8 cellular contexts compared by ENCODE assay signal in genomic region chr3:14947105-14947885, GRCh38. TPM values are rescaled to one million over a fixed set of nuclear protein-coding genes. Genes with fewer than 3 reads are reported as not detected.
DNase-seq lines count a peak whose midpoint lies in the region; ATAC-seq, FAIRE-seq and TF ChIP-seq lines count a peak whose summit lies in the region.

TSS of gene NR2C2 (plus strand) at chr3:14947583. CDS start at chr3:15003915, 56,332 bp downstream.

- H3K36me3 ChIP-seq in keratinocyte (ENCODE audit: control insufficient read depth in 2 of 2, extremely low read depth in 1 of 2, insufficient read depth in 2 of 2, low read length in 2 of 2) = peaks cover 6 to 14% of the 10 kb centered on the region in 2 experiments

- no peaks in the 10 kb centered on the region for H3K27me3 ChIP-seq in keratinocyte (ENCODE audit: control insufficient read depth, extremely low read depth, insufficient read depth, low read length)

- CTCF ChIA-PET in A549 (lab: Yijun Ruan, JAX) = interaction anchor here (0.7 to 1.0 kb wide), 2 partner anchors 10 to 519 kb away, joined by 3 to 6 read pairs; no protein-coding TSS in a partner anchor

- peak; percentile 83 for TF ChIP-seq POLR2A in A549 (IDR thresholded peaks at IDR 0.05; ENCODE audit: low read length)

- no peak for TF ChIP-seq RAD21 in A549 (conservative IDR thresholded peaks at IDR 0.05 in 1 of 2, IDR thresholded peaks at IDR 0.05 in 1 of 2)

- POLR2A ChIA-PET in A549 (lab: Yijun Ruan, JAX) = interaction anchor here (0.5 to 1.2 kb wide), 6 partner anchors 10 to 770 kb away, joined by 3 to 5 read pairs (median 4); no protein-coding TSS in a partner anchor

- H3K9me3 ChIP-seq in A549 (no peaks in the 10 kb centered on the region), keratinocyte (ENCODE audit: control insufficient read depth, low read depth, low read length) (no peaks in the 10 kb centered on the region)

- dilution Hi-C loops in keratinocyte (cut with MboI; ENCODE audit: extremely low pct_ligation_motif_present, low sequenced_read_pairs) = no loop called here

- peak; percentile 77 to 79 for ATAC-seq in A549
- ATAC-seq in GM18868 (IDR thresholded peaks at IDR 0.05; ENCODE audit: unreplicated experiment) = peak; percentile 56
- peak; percentile 42 for ATAC-seq in HG03097 (IDR thresholded peaks at IDR 0.05; ENCODE audit: low FRiP score, unreplicated experiment)

- TF ChIP-seq CTCF in A549 (IDR thresholded peaks at IDR 0.05) = no peak
- no peak for TF ChIP-seq CTCF in keratinocyte (optimal IDR thresholded peaks at IDR 0.05 in 1 of 3, IDR thresholded peaks at IDR 0.05 in 1 of 3, conservative IDR thresholded peaks at IDR 0.05 in 1 of 3; ENCODE audit: extremely low read depth in 1 of 3, insufficient read depth in 2 of 3, low read length in 3 of 3)

- peak within 1 kb of the TSS; percentile 96 for H3K9ac ChIP-seq in keratinocyte (ENCODE audit: control insufficient read depth, extremely low read depth, insufficient read depth, low read length)

- no peak for TF ChIP-seq EP300 in A549 (IDR thresholded peaks at IDR 0.05)

- peaks cover 6% of the 10 kb centered on the region for H3K9me1 ChIP-seq in keratinocyte (ENCODE audit: control insufficient read depth, extremely low read depth, insufficient read depth, low read length)

- peaks cover 31% of the 10 kb centered on the region for H3K4me1 ChIP-seq in A549
- H3K4me1 ChIP-seq in keratinocyte (ENCODE audit: control insufficient read depth, extremely low read depth, insufficient read depth, low read length) = peaks cover 7% of the 10 kb centered on the region

- peaks cover 67% of the 10 kb centered on the region for H3K79me2 ChIP-seq in keratinocyte (ENCODE audit: control insufficient read depth, insufficient read depth, low read length)

- DNase-seq in A549 (ENCODE audit: low read depth in 1 of 2, low spot score in 1 of 2) (peak; percentile 77 to 85), NCI-H345 (lab: John Stamatoyannopoulos, UW) (peak; percentile 79), keratinocyte (ENCODE audit: low read depth, low spot score) (no peak)
- peak; percentile 76 for DNase-seq in activated CD4-positive, CD25-positive, alpha-beta regulatory T cell treated with anti-CD3 and anti-CD28 coated beads, Interleukin-2, amount 50 U/mL, for 16 hours (ENCODE audit: low read depth, low spot score)
- DNase-seq in central memory CD4-positive, alpha-beta T cell = peak; percentile 86
- DNase-seq in stimulated activated CD4-positive, alpha-beta T cell treated with anti-CD3 and anti-CD28 coated beads, Interleukin-12 subunit alpha, Interleukin-12 subunit beta, amount 100 ng/mL, for 48 hours (ENCODE audit: low read depth in 2 of 3, low spot score in 1 of 3) = peak; percentile 67 to 82 (median 74)

- FAIRE-seq in A549 (lab: Jason Lieb, UNC) = no peak
- FAIRE-seq in keratinocyte (lab: Jason Lieb, UNC) = no peak

- 1% methylated on average over 29 of the region's 108 CpGs for WGBS in A549 (ENCODE audit: missing lambda C conversion rate)

- H3K4me2 ChIP-seq in A549 = peak within 1 kb of the TSS; percentile 87
- H3K4me2 ChIP-seq in keratinocyte (ENCODE audit: control insufficient read depth, extremely low read depth, insufficient read depth, low read depth, low read length) = peak within 1 kb of the TSS; percentile 92

- peak within 1 kb of the TSS; percentile 92 to 98 for H3K27ac ChIP-seq in A549
- H3K27ac ChIP-seq in keratinocyte (ENCODE audit: control insufficient read depth, insufficient read depth, low read length) = peak within 1 kb of the TSS; percentile 94

- H3K4me3 ChIP-seq in A549 = peak within 1 kb of the TSS; percentile 91
- peak within 1 kb of the TSS; percentile 86 to 97 (median 95) for H3K4me3 ChIP-seq in keratinocyte (ENCODE audit: control insufficient read depth in 2 of 3, extremely low read depth in 1 of 3, insufficient read depth in 2 of 3, low read depth in 1 of 3, low read length in 3 of 3)

- peak within 1 kb of the TSS; percentile 91 for H2AFZ ChIP-seq in keratinocyte (ENCODE audit: control insufficient read depth, low read length)

- H4K20me1 ChIP-seq in keratinocyte (ENCODE audit: control insufficient read depth, extremely low read depth, insufficient read depth, low read length) = no peaks in the 10 kb centered on the region

TF ChIP-seq in A549, 52 proteins besides CTCF, POLR2A, EP300 and RAD21:
- TF ChIP-seq MAZ (IDR thresholded peaks at IDR 0.05; ENCODE audit: borderline replicate concordance, low read depth, low read length) (0 out of 2 replicates have a peak, but pooled peaks have one; percentile 10), ZSCAN20 (CRISPR knock-in tag; IDR thresholded peaks at IDR 0.05) (no peak), RFX5 (IDR thresholded peaks at IDR 0.05) (peak; percentile 48; the same call in 1 of the 2 replicates), JUN (IDR thresholded peaks at IDR 0.05) (peak in 1 of 2 experiments; percentile 37; a peak in 4 of 5 replicates), PHF8 (IDR thresholded peaks at IDR 0.05; ENCODE audit: borderline replicate concordance, low read depth) (peak; percentile 88), BCL3 (IDR thresholded peaks at IDR 0.05) (peak; percentile 71; the same call in 2 of the 3 replicates), TFCP2L1 (CRISPR knock-in tag; IDR thresholded peaks at IDR 0.05) (no peak)

RNA-seq across cellular contexts. Expression of gene NR2C2, which starts in this region (rescaled TPM):
- polyA plus RNA-seq in A549 (2011; rRNA removed) (20.2 and 25.3 TPM in 2 replicates), A549 (2017; fragmentation: RNase III; extraction: RNeasy Plus Mini Kit Qiagen cat#74134 plus additional on column Dnase treatment) (12.5 to 14.6 TPM (median 14.2 TPM) in 3 replicates), keratinocyte (7.0 to 12.6 TPM (median 9.4 TPM) in 3 replicates)
- 8.0 and 10.0 TPM in 2 replicates for polyA plus RNA-seq in A549 (2012; cell fraction: cytosol; rRNA removed)
- polyA plus RNA-seq in A549 (2012; cell fraction: nucleus; rRNA removed) = 20.1 and 20.9 TPM in 2 replicates
- polyA minus RNA-seq in A549 (2011; rRNA and poly(A)+ RNA removed) = 40.2 and 44.3 TPM in 2 replicates
- 11.3 TPM for polyA plus RNA-seq in keratinocyte (2011; ENCODE audit: low read depth)
- 5.1 and 7.7 TPM in 2 replicates for polyA plus RNA-seq in keratinocyte (2011; cell fraction: cytosol; rRNA removed)
- polyA plus RNA-seq in keratinocyte (2011; cell fraction: nucleus; rRNA removed) = 32.9 and 34.9 TPM in 2 replicates
- 10.4 and 11.0 TPM in 2 replicates for polyA plus RNA-seq in keratinocyte (2012; ENCODE audit: low replicate concordance)
- 15.0 to 31.6 TPM (median 23.4 TPM) in 3 replicates for polyA minus RNA-seq in keratinocyte
- 13.8 TPM for polyA minus RNA-seq in keratinocyte (2011; cell fraction: cytosol; rRNA and poly(A)+ RNA removed)
- polyA minus RNA-seq in keratinocyte (2011; cell fraction: nucleus; rRNA and poly(A)+ RNA removed) = 22.8 and 39.6 TPM in 2 replicates
